ENCODE assay signal across 14 cellular contexts in the genomic region with DNA sequence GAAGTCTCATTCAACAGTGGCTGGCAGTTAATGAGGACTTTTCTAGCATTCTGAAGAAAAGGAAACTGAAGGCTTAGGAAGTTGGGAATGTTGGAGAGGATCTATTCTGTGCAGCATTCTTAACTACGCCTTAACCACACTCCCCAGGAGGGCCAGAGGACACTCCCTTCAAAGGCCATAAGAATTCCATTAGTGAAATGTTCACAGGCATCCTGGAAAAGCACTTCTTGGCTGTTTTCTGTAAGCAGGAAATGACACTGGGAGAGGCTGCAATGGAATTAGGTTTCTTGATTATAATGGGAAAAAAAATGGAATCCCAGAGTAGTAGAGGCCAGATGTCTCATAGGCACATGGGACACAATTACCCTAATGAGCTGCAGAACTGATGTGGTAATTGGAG.
DNase-seq lines count a peak whose midpoint lies in the region; ATAC-seq and TF ChIP-seq lines count a peak whose summit lies in the region.
"Had no signal": no experiment of that assay in that cellular context is flagged by ENCODE, and none has a peak within 500 bp of the region (broad histone marks: within the 10 kb centered on the region; RNA-seq: fewer than 3 reads in every experiment).

No MANE protein-coding gene starts in this region.

- H3K36me3 ChIP-seq in left ventricle myocardium inferior: no peaks in the 10 kb centered on the region
- H3K36me3 ChIP-seq in vagina: no peaks in the 10 kb centered on the region
- H3K36me3 ChIP-seq: tibial nerve had no signal

- intact Hi-C loops in Right ventricle myocardium superior (cut with DNase I): no loop called here
- intact Hi-C loops in Right ventricle myocardium inferior (cut with DNase I): no loop called here
- intact Hi-C loops in left ventricle myocardium inferior (cut with micrococcal nuclease): no loop called here
- intact Hi-C loops in vagina (cut with DNase I): loop anchor here (5.0 kb wide), 1 partner anchor 1948 kb away; no protein-coding TSS in a partner anchor

- peak overlapping the region; percentile 78 for H3K27ac ChIP-seq in left ventricle myocardium inferior (replicated peaks)
- H3K27ac ChIP-seq in vagina: peak overlapping the region; percentile 34

- H3K4me1 ChIP-seq in left ventricle myocardium inferior (peaks cover 15% of the 10 kb centered on the region), vagina (no peaks in the 10 kb centered on the region)

- ATAC-seq in Right ventricle myocardium superior (ENCODE audit: poor library complexity): peak; percentile 53
- ATAC-seq in Right ventricle myocardium inferior: no peak

- no peak for TF ChIP-seq CTCF in left ventricle myocardium inferior (IDR thresholded peaks at IDR 0.05; ENCODE audit: borderline replicate concordance)
- TF ChIP-seq CTCF in vagina (IDR thresholded peaks at IDR 0.05): no peak

- H3K4me3 ChIP-seq in left ventricle myocardium inferior: no peak overlapping the region
- H3K4me3 ChIP-seq in vagina: no peak overlapping the region
- H3K4me3 ChIP-seq: tibial nerve had no signal

- H3K9me3 ChIP-seq in left ventricle myocardium inferior (replicated peaks) (peaks cover 12% of the 10 kb centered on the region), vagina (no peaks in the 10 kb centered on the region)

- TF ChIP-seq POLR2A in vagina (IDR thresholded peaks at IDR 0.05): no peak

- no peak for DNase-seq in Right ventricle myocardium superior
- DNase-seq in Right ventricle myocardium inferior (ENCODE audit: missing footprints): no peak
- DNase-seq in SW480 (ENCODE audit: low spot score): peak; percentile 33
- DNase-seq in left ventricle myocardium inferior: no peak
- DNase-seq in vagina (ENCODE audit: extremely low spot score in 2 of 2): no peak
- no peak for DNase-seq in NCI-H1417 (lab: John Stamatoyannopoulos, UW)
- no peak for DNase-seq in stimulated activated CD4-positive, alpha-beta T cell treated with anti-CD3 and anti-CD28 coated beads, Interleukin-4, amount 100 ng/mL, for 4 hours
- DNase-seq in AML-193 (lab: John Stamatoyannopoulos, UW): no peak
- DNase-seq: activated CD8-positive, alpha-beta memory T cell treated with anti-CD3 and anti-CD28 coated beads, Interleukin-2, amount 50 U/mL, for 4 hours; activated naive CD8-positive, alpha-beta T cell treated with anti-CD3 and anti-CD28 coated beads for 36 hours; GOT3; NCI-H526; SHP77 treated with DMSO at 0.1 percent for 48 hours had no signal

- H3K27me3 ChIP-seq in left ventricle myocardium inferior (ENCODE audit: low read depth) (no peaks in the 10 kb centered on the region), vagina (no peaks in the 10 kb centered on the region)
- H3K27me3 ChIP-seq: tibial nerve had no signal
